ENCODE assay signal across 8 cellular contexts in the genomic region with DNA sequence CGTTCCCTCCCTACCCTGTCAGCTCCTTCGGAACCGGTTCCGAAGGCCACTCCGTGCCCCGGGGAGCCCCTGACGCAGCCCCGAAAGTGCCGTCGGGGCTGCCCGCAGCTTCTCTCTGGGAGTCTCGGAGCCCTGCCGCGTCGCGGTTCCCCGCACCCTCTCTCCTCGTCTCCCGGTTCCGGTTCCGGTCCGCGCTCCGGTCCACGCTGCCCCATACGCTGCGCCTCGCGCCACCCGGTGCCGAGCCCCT. TPM values are rescaled to one million over a fixed set of nuclear protein-coding genes. Genes with fewer than 3 reads are reported as not detected.
DNase-seq lines count a peak whose midpoint lies in the region; ATAC-seq, FAIRE-seq and TF ChIP-seq lines count a peak whose summit lies in the region.

No MANE protein-coding gene starts in this region.

- H3K4me3 ChIP-seq in HUES64 (ENCODE audit: low read length) (peak overlapping the region; percentile 88), heart left ventricle (peak overlapping the region; percentile 81 to 100 (median 90)), rectal smooth muscle tissue (ENCODE audit: low read length) (peak overlapping the region; percentile 76)

- H3K4me1 ChIP-seq in HUES64 (ENCODE audit: insufficient read depth, low read length) (peaks cover 24% of the 10 kb centered on the region), heart left ventricle (peaks cover 4 to 41% (median 32%) of the 10 kb centered on the region in 12 donors), rectal smooth muscle tissue (ENCODE audit: control insufficient read depth, insufficient read depth, low read length) (peaks cover 23% of the 10 kb centered on the region)

- H3K9ac ChIP-seq in HUES64 (ENCODE audit: low read depth, low read length): peak overlapping the region; percentile 96
- peak overlapping the region; percentile 82 for H3K9ac ChIP-seq in rectal smooth muscle tissue (ENCODE audit: low read length)

- DNase-seq in GM12892 (ENCODE audit: insufficient read length) (peak; percentile 39), activated gamma-delta T cell (lab: John Stamatoyannopoulos, UW) (peak; percentile 49), heart left ventricle (peak in 3 of 5 donors; percentile 64 to 72 (median 64)), NCI-H345 (lab: John Stamatoyannopoulos, UW) (no peak), NOMO-1 (lab: John Stamatoyannopoulos, UW; ENCODE audit: unreplicated experiment in 2 of 2) (no peak)

- under 1% methylated on average over 31 of the region's 31 CpGs for WGBS in HUES64
- 0 to 1% (median 0%) methylated on average over 29 to 31 of the region's 31 CpGs; no CpG with 5 or more reads in 1 of the 4 donors for WGBS in heart left ventricle, 4 donors

- H3K27me3 ChIP-seq in HUES64 (ENCODE audit: insufficient read depth, low read length) (peaks cover 25% of the 10 kb centered on the region), heart left ventricle (no peaks in the 10 kb centered on the region), rectal smooth muscle tissue (ENCODE audit: control insufficient read depth, insufficient read depth, low read length) (no peaks in the 10 kb centered on the region)

- H3K36me3 ChIP-seq in HUES64 (ENCODE audit: insufficient read depth, low read length): peaks cover 36% of the 10 kb centered on the region
- peaks cover 0 to 62% (median 40%) of the 10 kb centered on the region in 9 donors for H3K36me3 ChIP-seq in heart left ventricle
- H3K36me3 ChIP-seq in rectal smooth muscle tissue (ENCODE audit: control insufficient read depth, insufficient read depth, low read length): peaks cover 22% of the 10 kb centered on the region

- peak; percentile 33 for FAIRE-seq in GM12892 (lab: Jason Lieb, UNC)

- ATAC-seq in heart left ventricle: peak in 3 of 4 donors; percentile 8 to 37 (median 33)
- no peak for ATAC-seq in HG03565 (IDR thresholded peaks at IDR 0.05; ENCODE audit: unreplicated experiment)

- TF ChIP-seq CTCF in heart left ventricle (IDR thresholded peaks at IDR 0.05): no peak

- TF ChIP-seq POLR2A in GM12892 (IDR thresholded peaks at IDR 0.05; ENCODE audit: low read depth, low read length) (no peak), heart left ventricle (IDR thresholded peaks at IDR 0.05) (no peak)

- intact Hi-C loops in heart left ventricle (cut with DNase I): loop anchor here in 1 of 10 donors (5.0 kb wide), 1 partner anchor 76 kb away; a partner anchor contains a TSS

- H3K9me3 ChIP-seq in HUES64 (ENCODE audit: insufficient read depth, low read depth, low read length): no peaks in the 10 kb centered on the region
- H3K9me3 ChIP-seq in heart left ventricle: no peaks in the 10 kb centered on the region

- H3K27ac ChIP-seq in HUES64 (ENCODE audit: low read depth, low read length) (peak overlapping the region; percentile 94), heart left ventricle (peak overlapping the region; percentile 91 to 100 (median 98)), rectal smooth muscle tissue (ENCODE audit: low read depth, low read length) (peak overlapping the region; percentile 92)

RNA-seq across cellular contexts. Expression of a gene that starts 0.6 kb away (rescaled TPM):
- polyA plus RNA-seq in GM12892 (2012; ENCODE audit: missing spikeins): 111 TPM
- polyA plus RNA-seq in HUES64 (2013, experiment 1 of 2): 99.8 TPM
- 97.7 TPM for polyA plus RNA-seq in HUES64 (2013, experiment 2 of 2)
- 10 to 100 TPM; 24.1 to 55.3 (median 33.7) TPM for total RNA-seq in heart left ventricle
- polyA plus RNA-seq in heart left ventricle: 10 to 100 TPM; 18.4 to 40.3 TPM

RNA-seq across cellular contexts. Expression of a gene that starts 9.7 kb away (rescaled TPM):
- 13.1 TPM for polyA plus RNA-seq in GM12892 (2012; ENCODE audit: missing spikeins)
- polyA plus RNA-seq in HUES64 (2013, experiment 1 of 2): 11.8 TPM
- 13.8 TPM for polyA plus RNA-seq in HUES64 (2013, experiment 2 of 2)
- 10 to 100 TPM in 7 of 9 donors, 1 to 10 TPM in 2; 6.3 to 16.3 (median 11.3) TPM for total RNA-seq in heart left ventricle
- 10 to 100 TPM in 1 of 2 donors, 1 to 10 TPM in 1; 8.5 to 12.2 TPM for polyA plus RNA-seq in heart left ventricle

RNA-seq across cellular contexts. Expression of a gene that starts 11.5 kb away (rescaled TPM):
- polyA plus RNA-seq in GM12892 (2012; ENCODE audit: missing spikeins): 30.5 TPM
- 10.8 TPM for polyA plus RNA-seq in HUES64 (2013, experiment 1 of 2)
- 11.2 TPM for polyA plus RNA-seq in HUES64 (2013, experiment 2 of 2)
- total RNA-seq in heart left ventricle: 10 to 100 TPM in 8 of 9 donors, 1 to 10 TPM in 1; 8.8 to 40.9 (median 16.2) TPM
- 10 to 100 TPM; 14.7 to 15.3 TPM for polyA plus RNA-seq in heart left ventricle

RNA-seq across cellular contexts. Expression of a gene that starts 12.0 kb away (rescaled TPM):
- polyA plus RNA-seq in GM12892 (2012; ENCODE audit: missing spikeins): 2.0 TPM
- polyA plus RNA-seq in HUES64 (2013, experiment 1 of 2): 0.95 TPM
- polyA plus RNA-seq in HUES64 (2013, experiment 2 of 2): 0.76 TPM
- total RNA-seq in heart left ventricle: 1 to 10 TPM; 1.5 to 5.8 (median 2.1) TPM
- 1 to 10 TPM; 2.9 to 5.3 TPM for polyA plus RNA-seq in heart left ventricle

RNA-seq across cellular contexts. Expression of a gene that starts 20.7 kb away (rescaled TPM):
- 13.6 TPM for polyA plus RNA-seq in GM12892 (2012; ENCODE audit: missing spikeins)
- polyA plus RNA-seq in HUES64 (2013, experiment 1 of 2): 17.8 TPM
- 22.8 TPM for polyA plus RNA-seq in HUES64 (2013, experiment 2 of 2)
- 10 to 100 TPM in 7 of 9 donors, 1 to 10 TPM in 2; 9.2 to 20.5 (median 12.3) TPM for total RNA-seq in heart left ventricle
- 10 to 100 TPM; 19.1 to 38.1 TPM for polyA plus RNA-seq in heart left ventricle

Comparison
In these comparisons a context has a peak if more than half of its experiments do, and no peak if none do; other contexts are left out.
1. DNase-seq: peak in GM12892 (single experiment), activated gamma-delta T cell (single experiment) and heart left ventricle (3 of 5); none in NCI-H345 (single experiment) and NOMO-1 (0 of 2).
2. Peak in every context shown above with its lines, with median percentiles within 50 percentile points of each other: H3K27ac ChIP-seq and H3K4me3 ChIP-seq.